8 cellular contexts compared by ENCODE assay signal in the genomic region with DNA sequence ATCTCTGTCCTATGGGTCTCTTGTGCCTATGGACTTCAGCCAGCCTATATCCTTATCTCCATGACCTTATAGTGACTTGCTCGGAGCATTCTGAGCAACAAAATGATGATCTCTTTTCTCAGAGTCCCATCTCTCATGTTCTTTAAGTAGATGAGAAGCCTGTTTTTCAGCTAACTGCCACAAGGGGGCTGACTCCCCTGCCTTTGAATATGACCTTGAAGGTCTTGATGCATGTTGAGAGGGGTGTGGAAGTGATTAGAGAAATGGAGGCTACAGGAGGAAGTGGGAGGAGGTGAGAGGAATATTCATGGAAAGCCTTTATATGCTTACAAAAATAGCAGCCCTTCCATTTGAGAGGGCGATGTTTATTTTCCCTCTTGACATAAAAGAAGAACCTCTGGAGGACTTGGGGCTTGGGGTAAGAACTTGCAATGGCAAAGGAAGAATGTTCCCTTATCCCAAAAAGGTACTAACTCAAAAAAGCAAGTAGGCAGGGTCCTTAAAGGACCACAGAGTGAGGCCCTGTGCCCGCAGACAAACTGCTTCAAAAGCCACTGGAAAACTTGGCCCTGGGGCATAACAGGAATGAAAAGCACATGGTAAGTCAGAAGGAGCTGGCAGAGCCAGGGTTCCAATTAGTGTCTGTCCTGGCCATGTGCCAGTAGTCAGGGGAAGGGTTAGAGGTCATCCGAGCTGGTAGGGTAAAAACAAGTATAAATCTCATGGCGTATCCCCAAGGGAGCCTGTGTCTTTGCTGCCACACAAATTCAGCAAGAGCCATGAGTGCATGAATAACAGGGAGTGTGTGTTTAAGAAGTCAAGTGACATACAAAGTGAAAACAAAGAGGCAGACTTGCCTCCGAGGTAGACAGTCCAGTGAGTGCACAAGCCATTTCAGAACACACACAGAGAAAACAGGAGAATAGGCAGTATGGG. TPM values are rescaled to one million over a fixed set of nuclear protein-coding genes. Genes with fewer than 3 reads are reported as not detected.
DNase-seq lines count a peak whose midpoint lies in the region; ATAC-seq, FAIRE-seq and TF ChIP-seq lines count a peak whose summit lies in the region.

No MANE protein-coding gene starts in this region.

- CTCF ChIA-PET in A549 (lab: Yijun Ruan, JAX): interaction anchor here (0.7 to 1.4 kb wide), 3 partner anchors 18 to 871 kb away, joined by 3 read pairs; no protein-coding TSS in a partner anchor

- WGBS in A549 (ENCODE audit: missing lambda C conversion rate): 57% methylated on average over 6 of the region's 6 CpGs
- 45 to 54% methylated on average over 6 of the region's 6 CpGs for WGBS in GM23248 (ENCODE audit: low coverage in 1 of 2, low lambda C conversion rate in 2 of 2, missing lambda C conversion rate in 2 of 2), 2 experiments

- H3K9me2 ChIP-seq in GM23248 (ENCODE audit: insufficient read depth): no peaks in the 10 kb centered on the region

- no peak for TF ChIP-seq EP300 in A549 (IDR thresholded peaks at IDR 0.05)

- in situ Hi-C loops in GM23248 (cut with MboI): no loop called here

- ATAC-seq in A549 (no peak), HG03432 (IDR thresholded peaks at IDR 0.05; ENCODE audit: unreplicated experiment) (no peak), GM21528 (IDR thresholded peaks at IDR 0.05; ENCODE audit: low FRiP score, unreplicated experiment) (no peak)

- H3K9me3 ChIP-seq in A549 (peaks cover 39% of the 10 kb centered on the region; the same call in 2 of the 3 replicates), GM23248 (ENCODE audit: low read depth) (no peaks in the 10 kb centered on the region)

- H3K36me3 ChIP-seq in GM23248 (ENCODE audit: low read depth): no peaks in the 10 kb centered on the region

- no peaks in the 10 kb centered on the region for H4K20me1 ChIP-seq in GM23248 (ENCODE audit: insufficient read depth)

- H2AFZ ChIP-seq in GM23248: no peak overlapping the region

- no peaks in the 10 kb centered on the region for H3K4me1 ChIP-seq in A549
- no peaks in the 10 kb centered on the region for H3K4me1 ChIP-seq in GM23248 (ENCODE audit: insufficient read depth)

- no peak overlapping the region for H3K4me2 ChIP-seq in A549
- H3K4me2 ChIP-seq in GM23248 (ENCODE audit: unreplicated experiment): no peak overlapping the region

- H3K4me3 ChIP-seq in A549 (no peak overlapping the region), GM23248 (no peak overlapping the region)

- H3K79me2 ChIP-seq in GM23248 (ENCODE audit: insufficient read depth): no peaks in the 10 kb centered on the region

- H3K9ac ChIP-seq in GM23248: no peak overlapping the region

- FAIRE-seq in A549 (lab: Jason Lieb, UNC): no peak

- peak in 1 of 2 experiments; percentile 20; a peak in 2 of 5 replicates for TF ChIP-seq RAD21 in A549 (conservative IDR thresholded peaks at IDR 0.05 in 1 of 2, IDR thresholded peaks at IDR 0.05 in 1 of 2)

- peak in 1 of 2 experiments; percentile 39 for DNase-seq in A549 (ENCODE audit: low read depth in 1 of 2, low spot score in 1 of 2)
- DNase-seq in GM23248: peak; percentile 28
- peak; percentile 42 to 70 for DNase-seq in activated CD4-positive, alpha-beta T cell treated with anti-CD3 and anti-CD28 coated beads for 4 hours
- DNase-seq in effector CD8-positive, alpha-beta T cell (lab: John Stamatoyannopoulos, UW): peak; percentile 25
- DNase-seq in stimulated activated CD4-positive, alpha-beta T cell treated with anti-CD3 and anti-CD28 coated beads, Interleukin-2, amount 100 ng/mL, for 24 hours: peak; percentile 48 to 59
- DNase-seq in amniotic stem cell (lab: John Stamatoyannopoulos, UW): no peak

- H3K27ac ChIP-seq in A549 (no peak overlapping the region), GM23248 (no peak overlapping the region)

- no peaks in the 10 kb centered on the region for H3F3A ChIP-seq in GM23248 (ENCODE audit: insufficient read depth)

- TF ChIP-seq CTCF in A549 (IDR thresholded peaks at IDR 0.05): no peak

- POLR2A ChIA-PET in A549 (lab: Yijun Ruan, JAX): no interaction called here

- no peak for TF ChIP-seq POLR2A in A549 (IDR thresholded peaks at IDR 0.05; ENCODE audit: low read length)

- H3K27me3 ChIP-seq in GM23248 (replicated peaks; ENCODE audit: insufficient read depth): peaks cover 16% of the 10 kb centered on the region; the same call in 1 of the 2 replicates

TF ChIP-seq in A549, 52 proteins besides CTCF, POLR2A, EP300 and RAD21:
- no peak for TF ChIP-seq FOXS1 (CRISPR knock-in tag; IDR thresholded peaks at IDR 0.05)
- no peak for TF ChIP-seq CBX2 (IDR thresholded peaks at IDR 0.05; ENCODE audit: borderline replicate concordance, low read depth)
- peak; percentile 88; the same call in 1 of the 2 replicates for TF ChIP-seq ESRRA (IDR thresholded peaks at IDR 0.05; ENCODE audit: borderline replicate concordance, low read length)
- no peak for TF ChIP-seq SMC3 (IDR thresholded peaks at IDR 0.05)
- TF ChIP-seq HOXB5 (CRISPR knock-in tag; IDR thresholded peaks at IDR 0.05): no peak
- TF ChIP-seq HOXA7 (CRISPR knock-in tag; IDR thresholded peaks at IDR 0.05): no peak
- no peak for TF ChIP-seq ZNF302 (CRISPR knock-in tag; IDR thresholded peaks at IDR 0.05)
- no peak for TF ChIP-seq RCOR1 (IDR thresholded peaks at IDR 0.05; ENCODE audit: low read depth, low read length)

RNA-seq across cellular contexts. Expression of a gene that starts 39.1 kb away (rescaled TPM):
- 0.23 and 0.26 TPM in 2 replicates for polyA plus RNA-seq in A549 (2011; rRNA removed)
- polyA plus RNA-seq in A549 (2012; cell fraction: cytosol; rRNA removed): 0.32 and 0.33 TPM in 2 replicates
- polyA plus RNA-seq in A549 (2012; cell fraction: nucleus; rRNA removed): 0.29 and 0.43 TPM in 2 replicates
- polyA plus RNA-seq in A549 (2017; fragmentation: RNase III; extraction: RNeasy Plus Mini Kit Qiagen cat#74134 plus additional on column Dnase treatment): 0.18 to 0.26 TPM (median 0.24 TPM) in 3 replicates
- 0.25 and 0.44 TPM in 2 replicates for polyA minus RNA-seq in A549 (2011; rRNA and poly(A)+ RNA removed)
- not detected in 2 replicates for total RNA-seq in GM23248 (2014; rRNA removed; shearing (Covaris generic))
- polyA plus RNA-seq in GM23248 (2016; fragmentation: Nextera tagmentation; extraction: Ambion mirVana): not detected in 2 replicates
